ENCODE assay signal across 9 cellular contexts in the genomic region with DNA sequence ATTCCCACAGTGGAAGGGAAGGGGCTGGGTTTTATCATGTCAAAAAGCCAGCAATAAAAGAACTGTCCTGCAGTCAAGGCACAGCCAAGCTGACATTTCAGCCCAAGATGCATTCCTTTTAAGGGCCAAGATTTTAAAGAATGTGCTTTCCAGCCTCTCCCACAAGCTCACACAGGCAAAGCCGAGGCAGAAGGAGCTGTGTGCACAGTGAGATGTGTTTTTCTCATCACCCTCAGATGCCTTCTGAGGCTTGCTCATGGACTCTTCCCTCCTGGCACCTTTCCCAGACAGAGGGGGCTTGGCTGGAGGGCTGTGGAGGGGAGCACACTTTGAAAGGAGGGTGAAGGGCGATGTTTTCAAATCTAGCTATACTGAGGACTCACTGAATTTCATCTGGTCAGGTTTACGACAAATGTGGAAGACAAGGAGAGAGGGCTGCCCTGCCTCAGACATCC.
A peak's percentile ranks its signal among the peaks of the same experiment; 100 is the strongest.
DNase-seq lines count a peak whose midpoint lies in the region; ATAC-seq and TF ChIP-seq lines count a peak whose summit lies in the region.
"Had no signal": no experiment of that assay in that cellular context is flagged by ENCODE, and none has a peak within 500 bp of the region (broad histone marks: within the 10 kb centered on the region; RNA-seq: fewer than 3 reads in every experiment).

No MANE protein-coding gene starts in this region.

- ATAC-seq in IMR-90 (ENCODE audit: low read depth) (peak; percentile 89), thoracic aorta (ENCODE audit: insufficient number of reproducible peaks, low FRiP score, low read depth) (no peak)

- TF ChIP-seq CTCF in IMR-90 (conservative IDR thresholded peaks at IDR 0.05; ENCODE audit: low read depth, low read length) (no peak), thoracic aorta (IDR thresholded peaks at IDR 0.05) (no peak)

- no peak overlapping the region for H3K23ac ChIP-seq in IMR-90 (ENCODE audit: low read depth, low read length)

- TF ChIP-seq POLR2A in IMR-90 (IDR thresholded peaks at IDR 0.05; ENCODE audit: low read depth, low read length), result no peak

- H3K9me3 ChIP-seq in IMR-90 (ENCODE audit: control insufficient read depth, insufficient read depth, low read length), result no peaks in the 10 kb centered on the region
- no peaks in the 10 kb centered on the region for H3K9me3 ChIP-seq in mesodermal cell (ENCODE audit: control insufficient read depth, low read length)
- H3K9me3 ChIP-seq in thoracic aorta, result no peaks in the 10 kb centered on the region

- H3K36me3 ChIP-seq in IMR-90 (ENCODE audit: control insufficient read depth, insufficient read depth, low read length), result no peaks in the 10 kb centered on the region
- H3K36me3 ChIP-seq in mesodermal cell (ENCODE audit: control insufficient read depth, insufficient read depth, low read length), result no peaks in the 10 kb centered on the region
- H3K36me3 ChIP-seq in thoracic aorta, result no peaks in the 10 kb centered on the region

- POLR2A ChIA-PET in IMR-90 (lab: Charles Lee; ENCODE audit: unreplicated experiment), result interaction anchor here (0.6 kb wide), 1 partner anchor 106 kb away, joined by 3 read pairs; no protein-coding TSS in a partner anchor

- no CpG with 5 or more reads among the region's 3 CpGs for WGBS in IMR-90 (ENCODE audit: extremely low coverage in 2 of 2, insufficient read length in 1 of 2), 2 experiments
- 100% methylated on average over 1 to 2 of the region's 3 CpGs for WGBS in mesodermal cell (ENCODE audit: insufficient coverage in 2 of 2), 2 experiments

- peaks cover 9% of the 10 kb centered on the region for H3K4me1 ChIP-seq in IMR-90 (ENCODE audit: control insufficient read depth, insufficient read depth, low read length)
- peaks cover 25% of the 10 kb centered on the region for H3K4me1 ChIP-seq in mesodermal cell (ENCODE audit: control insufficient read depth, insufficient read depth, low read length, poor library complexity, severe bottlenecking)
- peaks cover 11 to 19% of the 10 kb centered on the region in 2 donors for H3K4me1 ChIP-seq in thoracic aorta (ENCODE audit: control insufficient read depth in 1 of 2, low read depth in 2 of 2)

- no TSS peak for BruUV-seq in IMR-90 (replicated peaks; lab: Mats Ljungman, UMichigan)

- H3K4me3 ChIP-seq in IMR-90 (ENCODE audit: insufficient read depth, low read depth, low read length) (no peak overlapping the region), mesodermal cell (ENCODE audit: extremely low read depth, insufficient read depth, low read length, poor library complexity, severe bottlenecking) (no peak overlapping the region), thoracic aorta (no peak overlapping the region)

- H2BK5ac ChIP-seq in IMR-90 (ENCODE audit: low read depth, low read length, poor library complexity, severe bottlenecking), result peak overlapping the region; percentile 41

- CTCF ChIA-PET in IMR-90 (lab: Yijun Ruan, JAX), result no interaction called here

- no peaks in the 10 kb centered on the region for H3K79me1 ChIP-seq in IMR-90 (ENCODE audit: low read depth in 1 of 2, low read length in 2 of 2)

- H3K27me3 ChIP-seq in IMR-90 (ENCODE audit: control insufficient read depth, insufficient read depth, low read length) (no peaks in the 10 kb centered on the region), thoracic aorta (replicated peaks; ENCODE audit: insufficient read depth) (no peaks in the 10 kb centered on the region)

- H3K27ac ChIP-seq in IMR-90 (ENCODE audit: insufficient read depth, low read length) (peak overlapping the region; percentile 52; the same call in 1 of the 2 replicates), epithelial cell of prostate (peak overlapping the region; percentile 59), mesodermal cell (ENCODE audit: low read depth, low read length, severe bottlenecking) (peak overlapping the region; percentile 89), thoracic aorta (peak overlapping the region; percentile 9 to 50)

- peak; percentile 64 for DNase-seq in IMR-90
- no peak for DNase-seq in epithelial cell of prostate (ENCODE audit: low read depth, low spot score)
- DNase-seq in thoracic aorta (ENCODE audit: low spot score), result no peak
- DNase-seq in HPDE6-E6E7 (ENCODE audit: extremely low spot score), result no peak
- no peak for DNase-seq in NCI-H1436 treated with DMSO at 0.1 percent for 48 hours (lab: John Stamatoyannopoulos, UW)
- no peak for DNase-seq in activated CD8-positive, alpha-beta memory T cell treated with anti-CD3 and anti-CD28 coated beads, Interleukin-2, amount 50 U/mL, for 4 hours
- DNase-seq in NCI-H2081 treated with DMSO at 0.1 percent for 48 hours (lab: John Stamatoyannopoulos, UW), result no peak
- DNase-seq: NCI-H146 had no signal

- no peak overlapping the region; the same call in 1 of the 2 replicates for H4K5ac ChIP-seq in IMR-90 (ENCODE audit: low read depth, low read length)

- peak overlapping the region; percentile 83 for H2BK120ac ChIP-seq in IMR-90 (ENCODE audit: low read depth, low read length)

- no peak for TF ChIP-seq RAD21 in IMR-90 (IDR thresholded peaks at IDR 0.05; ENCODE audit: low read length)

- H3K4ac ChIP-seq in IMR-90 (ENCODE audit: low read depth, low read length), result peak overlapping the region; percentile 68

- H2BK20ac ChIP-seq in IMR-90 (ENCODE audit: low read depth, low read length), result peak overlapping the region; percentile 86

- peak overlapping the region; percentile 15 for H3K4me2 ChIP-seq in IMR-90 (ENCODE audit: low read depth, low read length)

- intact Hi-C loops in IMR-90 (cut with micrococcal nuclease), result no loop called here

- H2AFZ ChIP-seq in IMR-90 (replicated peaks; ENCODE audit: low read length, poor library complexity), result peak overlapping the region; percentile 39

- peak overlapping the region; percentile 30; the same call in 1 of the 3 replicates for H2BK15ac ChIP-seq in IMR-90 (ENCODE audit: low read depth, low read length)

- dilution Hi-C loops in IMR-90 (cut with HindIII; ENCODE audit: low sequenced_read_pairs, unreplicated experiment), result no loop called here

- in situ Hi-C loops in IMR-90 (cut with MboI; ENCODE audit: low sequenced_read_pairs), result no loop called here

- no peak overlapping the region for H3K14ac ChIP-seq in IMR-90 (replicated peaks; ENCODE audit: low read depth, low read length)

- H2AK9ac ChIP-seq in IMR-90 (replicated peaks; ENCODE audit: low read depth, low read length, poor library complexity), result no peak overlapping the region

- H2AK5ac ChIP-seq in IMR-90 (ENCODE audit: low read depth, low read length), result no peak overlapping the region

- H3K56ac ChIP-seq in IMR-90 (ENCODE audit: extremely low read depth, insufficient read depth, low read length), result peak overlapping the region; percentile 62; the same call in 1 of the 2 replicates

- H3K9me1 ChIP-seq in IMR-90 (ENCODE audit: insufficient read depth, low read length), result peaks cover 7% of the 10 kb centered on the region; the same call in 1 of the 2 replicates

- H4K91ac ChIP-seq in IMR-90 (ENCODE audit: insufficient read depth, low read depth, low read length), result peak overlapping the region; percentile 27; the same call in 1 of the 2 replicates

- peak overlapping the region; percentile 33 to 38; a peak in 2 of 4 replicates for H4K8ac ChIP-seq in IMR-90 (ENCODE audit: low read depth in 2 of 2, low read length in 2 of 2)

- H3K18ac ChIP-seq in IMR-90 (ENCODE audit: low read depth, low read length), result peak overlapping the region; percentile 61; the same call in 1 of the 2 replicates

- H3K9ac ChIP-seq in IMR-90 (ENCODE audit: low read depth, low read length), result peak overlapping the region; percentile 30; the same call in 1 of the 2 replicates

- H4K20me1 ChIP-seq in IMR-90 (ENCODE audit: insufficient read depth, low read length), result no peaks in the 10 kb centered on the region

TF ChIP-seq in IMR-90, 13 proteins besides CTCF, POLR2A, EP300 and RAD21:
- TF ChIP-seq CEBPB (IDR thresholded peaks at IDR 0.05; ENCODE audit: low read depth, low read length) (no peak), CHD1 (IDR thresholded peaks at IDR 0.05; ENCODE audit: low read depth, low read length) (no peak), RFX5 (IDR thresholded peaks at IDR 0.05; ENCODE audit: low read depth, low read length) (no peak), MXI1 (IDR thresholded peaks at IDR 0.05; ENCODE audit: borderline replicate concordance, low read depth, low read length) (no peak), FOS (IDR thresholded peaks at IDR 0.05; ENCODE audit: low read depth, low read length) (no peak), BHLHE40 (IDR thresholded peaks at IDR 0.05; ENCODE audit: low read depth, low read length) (no peak), RCOR1 (IDR thresholded peaks at IDR 0.05; ENCODE audit: insufficient replicate concordance, low read length) (no peak), NFE2L2 (IDR thresholded peaks at IDR 0.05; ENCODE audit: low read depth, low read length) (no peak)
- TF ChIP-seq, protein P1, sequence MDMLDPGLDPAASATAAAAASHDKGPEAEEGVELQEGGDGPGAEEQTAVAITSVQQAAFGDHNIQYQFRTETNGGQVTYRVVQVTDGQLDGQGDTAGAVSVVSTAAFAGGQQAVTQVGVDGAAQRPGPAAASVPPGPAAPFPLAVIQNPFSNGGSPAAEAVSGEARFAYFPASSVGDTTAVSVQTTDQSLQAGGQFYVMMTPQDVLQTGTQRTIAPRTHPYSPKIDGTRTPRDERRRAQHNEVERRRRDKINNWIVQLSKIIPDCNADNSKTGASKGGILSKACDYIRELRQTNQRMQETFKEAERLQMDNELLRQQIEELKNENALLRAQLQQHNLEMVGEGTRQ (IDR thresholded peaks at IDR 0.05; ENCODE audit: low read depth, low read length), result no peak
- TF ChIP-seq, protein P2, sequence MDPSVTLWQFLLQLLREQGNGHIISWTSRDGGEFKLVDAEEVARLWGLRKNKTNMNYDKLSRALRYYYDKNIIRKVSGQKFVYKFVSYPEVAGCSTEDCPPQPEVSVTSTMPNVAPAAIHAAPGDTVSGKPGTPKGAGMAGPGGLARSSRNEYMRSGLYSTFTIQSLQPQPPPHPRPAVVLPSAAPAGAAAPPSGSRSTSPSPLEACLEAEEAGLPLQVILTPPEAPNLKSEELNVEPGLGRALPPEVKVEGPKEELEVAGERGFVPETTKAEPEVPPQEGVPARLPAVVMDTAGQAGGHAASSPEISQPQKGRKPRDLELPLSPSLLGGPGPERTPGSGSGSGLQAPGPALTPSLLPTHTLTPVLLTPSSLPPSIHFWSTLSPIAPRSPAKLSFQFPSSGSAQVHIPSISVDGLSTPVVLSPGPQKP (IDR thresholded peaks at IDR 0.05; ENCODE audit: borderline replicate concordance, low read depth, low read length), result no peak

Comparison
In these comparisons a context has a peak if more than half of its experiments do, and no peak if none do; other contexts are left out.
1. H3K27ac ChIP-seq: peak in every context shown above with its lines; median percentile 89 in mesodermal cell; 59 in epithelial cell of prostate; 52 in IMR-90; 30 in thoracic aorta.